In genomic region chr4:61254406-61254805, GRCh38 we compare ENCODE assay signal across 16 cellular contexts. TPM values are rescaled to one million over a fixed set of nuclear protein-coding genes. Genes with fewer than 3 reads are reported as not detected.
DNase-seq lines count a peak whose midpoint lies in the region; ATAC-seq, FAIRE-seq and TF ChIP-seq lines count a peak whose summit lies in the region.
"Had no signal": no experiment of that assay in that cellular context is flagged by ENCODE, and none has a peak within 500 bp of the region (broad histone marks: within the 10 kb centered on the region; RNA-seq: fewer than 3 reads in every experiment).

No MANE protein-coding gene starts in this region.

- H3K27ac ChIP-seq in astrocyte (ENCODE audit: low read depth, low read length): no peak overlapping the region
- H3K27ac ChIP-seq: C4-2B, PC-9 had no signal

- H3K4me3 ChIP-seq in astrocyte (ENCODE audit: insufficient read depth, low read depth, low read length): no peak overlapping the region
- H3K4me3 ChIP-seq: K562, PC-9 had no signal

- peak; percentile 2 for DNase-seq in GM13977 (ENCODE audit: low spot score)
- peak; percentile 20 for DNase-seq in HPDE6-E6E7 (ENCODE audit: extremely low spot score)
- DNase-seq in astrocyte (ENCODE audit: low read depth): no peak
- no peak for DNase-seq in glutamatergic neuron
- no peak for DNase-seq in GM10266 (ENCODE audit: extremely low spot score)
- no peak for DNase-seq in stimulated activated naive CD8-positive, alpha-beta T cell treated with anti-CD3 and anti-CD28 coated beads, Interleukin-15, Interleukin-2, amounts not matched to agents 100 U/mL and 50 U/mL, for 24 hours
- no peak for DNase-seq in stimulated activated naive CD8-positive, alpha-beta T cell treated with anti-CD3 and anti-CD28 coated beads, Interleukin-15, amount 100 ng/mL, for 72 hours
- DNase-seq: DMS 273 treated with DMSO at 0.1 percent for 48 hours, GF-D8, NCI-H187, NCI-H774, PC-9, SW 1271 had no signal

- no peaks in the 10 kb centered on the region for H3K27me3 ChIP-seq in astrocyte (ENCODE audit: insufficient read depth, low read length)

- no peak for TF ChIP-seq CTCF in GM13977 (IDR thresholded peaks at IDR 0.05; ENCODE audit: extremely low read depth, insufficient read depth, missing control alignments)
- TF ChIP-seq CTCF in astrocyte (IDR thresholded peaks at IDR 0.05; ENCODE audit: insufficient read depth, low read depth, low read length): no peak
- TF ChIP-seq CTCF in glutamatergic neuron (IDR thresholded peaks at IDR 0.05; ENCODE audit: partially characterized antibody, unreplicated experiment): no peak
- no peak for TF ChIP-seq CTCF in GM10266 (IDR thresholded peaks at IDR 0.05; ENCODE audit: control insufficient read depth, insufficient read depth, low read depth, missing control alignments)

- H2AFZ ChIP-seq in astrocyte (ENCODE audit: low read depth, low read length): no peak overlapping the region
- H2AFZ ChIP-seq: PC-9 had no signal

- H3K27ac Mint-ChIP-seq in astrocyte (ENCODE audit: unreplicated experiment) (peak overlapping the region; percentile 13), glutamatergic neuron (ENCODE audit: unreplicated experiment) (peak overlapping the region; percentile 34)
- no peak overlapping the region for H3K27ac Mint-ChIP-seq in stimulated activated naive CD8-positive, alpha-beta T cell treated with anti-CD3 and anti-CD28 coated beads, Interleukin-15, amount 100 ng/mL, for 72 hours

- no peak overlapping the region for H3K4me3 Mint-ChIP-seq in astrocyte (ENCODE audit: unreplicated experiment)
- H3K4me3 Mint-ChIP-seq in glutamatergic neuron (ENCODE audit: unreplicated experiment): no peak overlapping the region
- no peak overlapping the region for H3K4me3 Mint-ChIP-seq in stimulated activated naive CD8-positive, alpha-beta T cell treated with anti-CD3 and anti-CD28 coated beads, Interleukin-15, amount 100 ng/mL, for 72 hours

- H3K79me2 ChIP-seq in astrocyte (ENCODE audit: insufficient read depth, low read length): no peaks in the 10 kb centered on the region

- in situ Hi-C loops in GM13977 (cut with MboI; ENCODE audit: low pct_unique_long_range_greater_than_20kb, low sequenced_read_pairs, unreplicated experiment): no loop called here

- FAIRE-seq in astrocyte (lab: Jason Lieb, UNC): no peak
- FAIRE-seq: H54, K562 had no signal

- no peaks in the 10 kb centered on the region for H3K9me3 ChIP-seq in astrocyte (ENCODE audit: insufficient read depth, low read depth, low read length)

- H3K9ac ChIP-seq in astrocyte (ENCODE audit: low read length): no peak overlapping the region

- ATAC-seq in stimulated activated naive CD8-positive, alpha-beta T cell treated with anti-CD3 and anti-CD28 coated beads, Interleukin-15, Interleukin-2, amounts not matched to agents 100 U/mL and 50 U/mL, for 24 hours: no peak
- no peak for ATAC-seq in stimulated activated naive CD8-positive, alpha-beta T cell treated with anti-CD3 and anti-CD28 coated beads, Interleukin-15, amount 100 ng/mL, for 72 hours
- ATAC-seq: K562 had no signal

- H3K9me3 Mint-ChIP-seq in astrocyte (ENCODE audit: unreplicated experiment): no peaks in the 10 kb centered on the region
- H3K9me3 Mint-ChIP-seq in glutamatergic neuron (ENCODE audit: unreplicated experiment): peaks cover 6% of the 10 kb centered on the region
- no peaks in the 10 kb centered on the region for H3K9me3 Mint-ChIP-seq in stimulated activated naive CD8-positive, alpha-beta T cell treated with anti-CD3 and anti-CD28 coated beads, Interleukin-15, amount 100 ng/mL, for 72 hours

- H3K4me1 Mint-ChIP-seq in astrocyte (ENCODE audit: low read depth, unreplicated experiment): peaks cover 18% of the 10 kb centered on the region
- peaks cover 54% of the 10 kb centered on the region for H3K4me1 Mint-ChIP-seq in glutamatergic neuron (ENCODE audit: low read depth, unreplicated experiment)
- H3K4me1 Mint-ChIP-seq in stimulated activated naive CD8-positive, alpha-beta T cell treated with anti-CD3 and anti-CD28 coated beads, Interleukin-15, amount 100 ng/mL, for 72 hours: no peaks in the 10 kb centered on the region

- no peaks in the 10 kb centered on the region for H4K20me1 ChIP-seq in astrocyte (ENCODE audit: insufficient read depth, low read length)

- H3K4me2 ChIP-seq in astrocyte (ENCODE audit: low read length): no peak overlapping the region
- H3K4me2 ChIP-seq: PC-9 had no signal

- H3K36me3 ChIP-seq in astrocyte (ENCODE audit: insufficient read depth, low read length): no peaks in the 10 kb centered on the region

- H3K36me3 Mint-ChIP-seq in astrocyte (ENCODE audit: low read depth, unreplicated experiment): peaks cover 7% of the 10 kb centered on the region
- H3K36me3 Mint-ChIP-seq in glutamatergic neuron (ENCODE audit: unreplicated experiment): no peaks in the 10 kb centered on the region

- H3K4me1 ChIP-seq in astrocyte (ENCODE audit: insufficient read depth, low read length): no peaks in the 10 kb centered on the region

- H3K27me3 Mint-ChIP-seq in astrocyte (ENCODE audit: low read depth, unreplicated experiment): no peaks in the 10 kb centered on the region
- H3K27me3 Mint-ChIP-seq in glutamatergic neuron (ENCODE audit: unreplicated experiment): no peaks in the 10 kb centered on the region
- no peaks in the 10 kb centered on the region for H3K27me3 Mint-ChIP-seq in stimulated activated naive CD8-positive, alpha-beta T cell treated with anti-CD3 and anti-CD28 coated beads, Interleukin-15, amount 100 ng/mL, for 72 hours

RNA-seq across cellular contexts. Expression of gene ADGRL3, which starts 54.3 kb away (rescaled TPM):
- total RNA-seq in astrocyte (29.6 and 31.3 TPM in 2 replicates), glutamatergic neuron (ENCODE audit: unreplicated experiment) (193 TPM)

Comparison
In these comparisons a context has a peak if more than half of its experiments do, and no peak if none do; other contexts are left out.
1. DNase-seq: peak in GM13977 (single experiment) and HPDE6-E6E7 (single experiment); none in astrocyte (single experiment), glutamatergic neuron (single experiment), GM10266 (single experiment), stimulated activated naive CD8-positive, alpha-beta T cell treated with anti-CD3 and anti-CD28 coated beads, Interleukin-15, Interleukin-2, amounts not matched to agents 100 U/mL and 50 U/mL, for 24 hours (single experiment) and stimulated activated naive CD8-positive, alpha-beta T cell treated with anti-CD3 and anti-CD28 coated beads, Interleukin-15, amount 100 ng/mL, for 72 hours (0 of 2).
2. H3K27ac Mint-ChIP-seq: peak in astrocyte (single experiment) and glutamatergic neuron (single experiment); none in stimulated activated naive CD8-positive, alpha-beta T cell treated with anti-CD3 and anti-CD28 coated beads, Interleukin-15, amount 100 ng/mL, for 72 hours (0 of 2).